10 cellular contexts compared by ENCODE assay signal in the genomic region with DNA sequence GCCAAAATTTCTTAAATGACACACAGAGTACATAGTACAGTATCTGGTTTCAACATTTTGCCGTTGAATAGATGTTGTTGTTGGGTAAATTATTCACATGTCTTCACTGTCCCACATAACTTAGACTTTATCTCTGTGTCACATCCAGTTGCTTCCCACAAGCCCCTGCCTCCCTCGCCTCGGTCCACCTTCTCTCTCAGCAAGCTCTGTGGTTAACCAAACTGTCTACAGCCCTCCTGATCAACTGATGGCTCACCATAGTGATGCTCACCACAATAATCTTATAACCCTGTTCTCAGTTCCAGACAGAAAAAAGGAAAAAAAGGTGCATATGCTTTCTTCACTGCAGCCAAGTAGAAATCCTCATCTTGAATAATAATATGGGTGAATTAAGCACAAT. TPM values are rescaled to one million over a fixed set of nuclear protein-coding genes. Genes with fewer than 3 reads are reported as not detected.
DNase-seq lines count a peak whose midpoint lies in the region; ATAC-seq and TF ChIP-seq lines count a peak whose summit lies in the region.
"Had no signal": no experiment of that assay in that cellular context is flagged by ENCODE, and none has a peak within 500 bp of the region (broad histone marks: within the 10 kb centered on the region; RNA-seq: fewer than 3 reads in every experiment).

No MANE protein-coding gene starts in this region.

- no peaks in the 10 kb centered on the region for H3K36me3 Mint-ChIP-seq in activated CD8-positive, alpha-beta T cell treated with anti-CD3 and anti-CD28 coated beads, Interleukin-2, amount 10 ng/mL, durations not matched to agents 7 days and 5 days (ENCODE audit: low read depth)
- H3K36me3 Mint-ChIP-seq in progenitor cell of endocrine pancreas (ENCODE audit: insufficient read depth): no peaks in the 10 kb centered on the region
- H3K36me3 Mint-ChIP-seq: naive thymus-derived CD8-positive, alpha-beta T cell had no signal

- DNase-seq in activated T-cell treated with anti-CD3 and anti-CD28 coated beads for 24 hours (ENCODE audit: low read depth) (peak; percentile 32), iPS-NIHi7 (ENCODE audit: extremely low spot score) (no peak), progenitor cell of endocrine pancreas (ENCODE audit: low spot score, unreplicated experiment) (no peak), stomach (no peak)
- no peak for DNase-seq in activated T-cell treated with anti-CD3 and anti-CD28 coated beads, Interleukin-2, amount 50 U/mL, for 1 hour
- DNase-seq in activated CD8-positive, alpha-beta T cell treated with anti-CD3 and anti-CD28 coated beads, Interleukin-2, amount 10 ng/mL, durations not matched to agents 7 days and 5 days: peak; percentile 44
- peak; percentile 18 to 65 for DNase-seq in stimulated activated CD8-positive, alpha-beta memory T cell treated with anti-CD3 and anti-CD28 coated beads, Interleukin-7, amount 100 ng/mL, for 48 hours (ENCODE audit: extremely low read depth in 1 of 2, low read depth in 1 of 2)
- DNase-seq: naive thymus-derived CD8-positive, alpha-beta T cell had no signal

- intact Hi-C loops in stomach (cut with DNase I; ENCODE audit: low total_unique reads): no loop called here

- no peaks in the 10 kb centered on the region for H3K27me3 ChIP-seq in stomach

- H3K27ac ChIP-seq in stomach: no peak overlapping the region

- no peaks in the 10 kb centered on the region for H3K9me3 ChIP-seq in stomach

- no peak for TF ChIP-seq POLR2A in stomach (IDR thresholded peaks at IDR 0.05)

- WGBS in stomach, 5 donors: 50 to 70% (median 57%) methylated on average over 3 of the region's 3 CpGs

- no peak for TF ChIP-seq CTCF in progenitor cell of endocrine pancreas (IDR thresholded peaks at IDR 0.05; ENCODE audit: unreplicated experiment)
- TF ChIP-seq CTCF in stomach (IDR thresholded peaks at IDR 0.05): no peak

- H3K27ac Mint-ChIP-seq in activated CD8-positive, alpha-beta T cell treated with anti-CD3 and anti-CD28 coated beads, Interleukin-2, amount 10 ng/mL, durations not matched to agents 7 days and 5 days: no peak overlapping the region
- H3K27ac Mint-ChIP-seq in progenitor cell of endocrine pancreas: no peak overlapping the region

- peak; percentile 84 for ATAC-seq in HG03175 (IDR thresholded peaks at IDR 0.05; ENCODE audit: unreplicated experiment)
- peak; percentile 67 for ATAC-seq in activated CD8-positive, alpha-beta T cell treated with anti-CD3 and anti-CD28 coated beads, Interleukin-2, amount 10 ng/mL, durations not matched to agents 7 days and 5 days

- peaks cover 7% of the 10 kb centered on the region for H3K4me1 Mint-ChIP-seq in activated CD8-positive, alpha-beta T cell treated with anti-CD3 and anti-CD28 coated beads, Interleukin-2, amount 10 ng/mL, durations not matched to agents 7 days and 5 days (ENCODE audit: low read depth)
- no peaks in the 10 kb centered on the region for H3K4me1 Mint-ChIP-seq in progenitor cell of endocrine pancreas (ENCODE audit: low read depth)

- no peak overlapping the region for H3K4me3 ChIP-seq in stomach

- TF ChIP-seq EP300 in stomach (IDR thresholded peaks at IDR 0.05): no peak

- H3K27me3 Mint-ChIP-seq in activated CD8-positive, alpha-beta T cell treated with anti-CD3 and anti-CD28 coated beads, Interleukin-2, amount 10 ng/mL, durations not matched to agents 7 days and 5 days (ENCODE audit: low read depth): peaks cover 58% of the 10 kb centered on the region
- H3K27me3 Mint-ChIP-seq in progenitor cell of endocrine pancreas: peaks cover 34% of the 10 kb centered on the region

- H3K9me3 Mint-ChIP-seq in activated CD8-positive, alpha-beta T cell treated with anti-CD3 and anti-CD28 coated beads, Interleukin-2, amount 10 ng/mL, durations not matched to agents 7 days and 5 days (ENCODE audit: insufficient read depth): no peaks in the 10 kb centered on the region
- no peaks in the 10 kb centered on the region for H3K9me3 Mint-ChIP-seq in progenitor cell of endocrine pancreas (ENCODE audit: low read depth)
- H3K9me3 Mint-ChIP-seq: naive thymus-derived CD8-positive, alpha-beta T cell had no signal

- no peak overlapping the region for H3K4me3 Mint-ChIP-seq in activated CD8-positive, alpha-beta T cell treated with anti-CD3 and anti-CD28 coated beads, Interleukin-2, amount 10 ng/mL, durations not matched to agents 7 days and 5 days
- no peak overlapping the region for H3K4me3 Mint-ChIP-seq in progenitor cell of endocrine pancreas (ENCODE audit: low read depth)

- CTCF ChIA-PET in activated CD8-positive, alpha-beta T cell treated with anti-CD3 and anti-CD28 coated beads, Interleukin-2, amount 10 ng/mL, durations not matched to agents 7 days and 5 days (lab: Charles Lee): interaction anchor here (1.1 kb wide), 1 partner anchor 59 kb away, joined by 3 read pairs; no protein-coding TSS in a partner anchor

- no peaks in the 10 kb centered on the region for H3K4me1 ChIP-seq in stomach

- POLR2A ChIA-PET in activated CD8-positive, alpha-beta T cell treated with anti-CD3 and anti-CD28 coated beads, Interleukin-2, amount 10 ng/mL, durations not matched to agents 7 days and 5 days (lab: Charles Lee): no interaction called here

- H3K36me3 ChIP-seq in stomach: no peaks in the 10 kb centered on the region

RNA-seq across cellular contexts. Expression of a gene that starts 23.0 kb away (rescaled TPM):
- not detected for total RNA-seq in activated CD8-positive, alpha-beta T cell treated with anti-CD3 and anti-CD28 coated beads, Interleukin-2, amount 10 ng/mL, durations not matched to agents 7 days and 5 days
- total RNA-seq in progenitor cell of endocrine pancreas (not detected in 2 replicates), stomach (not detected)
- polyA plus RNA-seq in stomach: not detected
- total RNA-seq: fibroblast of lung; naive thymus-derived CD8-positive, alpha-beta T cell had no signal
- polyA plus RNA-seq: fibroblast of lung had no signal

RNA-seq across cellular contexts. Expression of a gene that starts 35.1 kb away (rescaled TPM):
- not detected for total RNA-seq in activated CD8-positive, alpha-beta T cell treated with anti-CD3 and anti-CD28 coated beads, Interleukin-2, amount 10 ng/mL, durations not matched to agents 7 days and 5 days
- not detected in 2 replicates for total RNA-seq in progenitor cell of endocrine pancreas
- total RNA-seq in stomach: not detected
- under 1 TPM in 1 of 3 donors, not detected in 2; 0.08 TPM for polyA plus RNA-seq in stomach
- total RNA-seq: fibroblast of lung; naive thymus-derived CD8-positive, alpha-beta T cell had no signal
- polyA plus RNA-seq: fibroblast of lung; naive thymus-derived CD8-positive, alpha-beta T cell had no signal

Comparison
In these comparisons a context has a peak if more than half of its experiments do, and no peak if none do; other contexts are left out.
1. DNase-seq: peak in activated T-cell treated with anti-CD3 and anti-CD28 coated beads for 24 hours (single experiment), activated CD8-positive, alpha-beta T cell treated with anti-CD3 and anti-CD28 coated beads, Interleukin-2, amount 10 ng/mL, durations not matched to agents 7 days and 5 days (single experiment) and stimulated activated CD8-positive, alpha-beta memory T cell treated with anti-CD3 and anti-CD28 coated beads, Interleukin-7, amount 100 ng/mL, for 48 hours (2 of 2); none in activated T-cell treated with anti-CD3 and anti-CD28 coated beads, Interleukin-2, amount 50 U/mL, for 1 hour (single experiment), iPS-NIHi7 (single experiment), progenitor cell of endocrine pancreas (single experiment) and stomach (single experiment).